In genomic region chr6:132483779-132484679, GRCh38 we compare ENCODE assay signal across 8 cellular contexts. TPM values are rescaled to one million over a fixed set of nuclear protein-coding genes. Genes with fewer than 3 reads are reported as not detected.
DNase-seq lines count a peak whose midpoint lies in the region; ATAC-seq and TF ChIP-seq lines count a peak whose summit lies in the region.

No MANE protein-coding gene starts in this region.

- H3K27me3 Mint-ChIP-seq in memory B cell: no peaks in the 10 kb centered on the region

- in situ Hi-C loops in GM13976 (cut with MboI; ENCODE audit: low sequenced_read_pairs, unreplicated experiment): loop anchor here (10.0 kb wide), 1 partner anchor 209 kb away; no protein-coding TSS in a partner anchor

- intact Hi-C loops in dorsolateral prefrontal cortex (cut with DNase I): loop anchor here (1.0 to 5.0 kb wide), 5 partner anchors 182 to 567 kb away; no protein-coding TSS in a partner anchor

- ATAC-seq in HG02852 (IDR thresholded peaks at IDR 0.05; ENCODE audit: unreplicated experiment) (peak; percentile 76), memory B cell (ENCODE audit: low read depth) (peak; percentile 84), thoracic aorta (ENCODE audit: insufficient number of reproducible peaks, low FRiP score, low read depth) (no peak)

- H3K4me3 ChIP-seq in dorsolateral prefrontal cortex (peak overlapping the region in 24 of 59 donors; percentile 0 to 47 (median 32)), thoracic aorta (peak overlapping the region; percentile 2)

- H3K9me3 Mint-ChIP-seq in memory B cell: no peaks in the 10 kb centered on the region

- H3K36me3 ChIP-seq in thoracic aorta: no peaks in the 10 kb centered on the region

- H3K4me1 ChIP-seq in thoracic aorta (ENCODE audit: control insufficient read depth in 1 of 2, low read depth in 2 of 2): peaks cover 8 to 11% of the 10 kb centered on the region in 2 donors

- DNase-seq in AML-193 (lab: John Stamatoyannopoulos, UW) (peak; percentile 73 to 80), GM13976 (ENCODE audit: low spot score) (peak; percentile 29), NCI-H1436 treated with DMSO at 0.1 percent for 48 hours (lab: John Stamatoyannopoulos, UW) (peak; percentile 9), T-helper 9 cell (peak; percentile 17), dorsolateral prefrontal cortex (peak in 1 of 10 donors; percentile 55), memory B cell (ENCODE audit: low spot score in 2 of 2) (peak; percentile 42 to 72), thoracic aorta (ENCODE audit: low spot score) (no peak)

- H3K4me1 Mint-ChIP-seq in memory B cell: peaks cover 54% of the 10 kb centered on the region

- peaks cover 18% of the 10 kb centered on the region for H3K36me3 Mint-ChIP-seq in memory B cell

- peak overlapping the region; percentile 2 for H3K4me3 Mint-ChIP-seq in memory B cell

- no peaks in the 10 kb centered on the region for H3K9me3 ChIP-seq in thoracic aorta

- no peaks in the 10 kb centered on the region for H3K27me3 ChIP-seq in dorsolateral prefrontal cortex
- no peaks in the 10 kb centered on the region for H3K27me3 ChIP-seq in thoracic aorta (replicated peaks; ENCODE audit: insufficient read depth)

- peak; percentile 36 for TF ChIP-seq CTCF in GM13976 (IDR thresholded peaks at IDR 0.05; ENCODE audit: borderline replicate concordance, control extremely low read depth, extremely low read depth, insufficient read depth, missing control alignments)
- TF ChIP-seq CTCF in dorsolateral prefrontal cortex (IDR thresholded peaks at IDR 0.05 in 54 of 56, conservative IDR thresholded peaks at IDR 0.05 in 2 of 56; ENCODE audit: low read depth in 1 of 56, partially characterized antibody in 56 of 56): peak; percentile 71 to 95 (median 86)
- TF ChIP-seq CTCF in thoracic aorta (IDR thresholded peaks at IDR 0.05): peak; percentile 65

- H3K27ac ChIP-seq in dorsolateral prefrontal cortex (peak overlapping the region in 7 of 59 donors; percentile 1 to 41 (median 36)), thoracic aorta (no peak overlapping the region)

- peak overlapping the region; percentile 33 for H3K27ac Mint-ChIP-seq in memory B cell

RNA-seq across cellular contexts. Expression of gene STX7, which starts 28.9 kb away (rescaled TPM):
- total RNA-seq in dorsolateral prefrontal cortex (100 to 1,000 TPM in 59 of 120 experiments, 10 to 100 TPM in 61; 62.8 to 127 (median 99.9) TPM), thoracic aorta (10 to 100 TPM; 46.2 to 64.0 TPM)

RNA-seq across cellular contexts. Expression of gene TAAR9, which starts 54.0 kb away (rescaled TPM):
- total RNA-seq in dorsolateral prefrontal cortex (not detected), thoracic aorta (not detected)

Comparison
In these comparisons a context has a peak if more than half of its experiments do, and no peak if none do; other contexts are left out.
1. CTCF ChIP-seq: peak in every context shown above with its lines; median percentile 86 in dorsolateral prefrontal cortex; 65 in thoracic aorta; 36 in GM13976.